In the genomic region with DNA sequence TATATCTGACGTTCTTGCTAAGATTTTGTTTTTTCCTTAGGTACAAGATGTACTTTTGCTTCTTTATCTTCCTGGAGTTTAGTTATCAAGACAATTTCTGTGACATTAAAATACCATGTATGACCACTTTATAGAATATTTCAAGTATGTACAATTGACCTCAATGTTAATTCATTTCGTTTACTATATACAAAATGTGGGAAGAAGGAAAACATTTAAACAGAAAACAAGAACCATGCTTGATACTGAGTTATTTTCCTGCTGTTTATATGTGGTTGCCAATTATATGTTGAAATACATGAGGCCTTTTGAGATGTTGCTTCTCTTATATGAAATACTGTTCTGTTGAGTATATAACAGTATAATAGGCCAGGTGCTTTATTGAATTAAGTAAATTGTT, we compare ENCODE assay signal across 1 cellular context.
TF ChIP-seq lines count a peak whose summit lies in the region.

No MANE protein-coding gene starts in this region.

TF ChIP-seq in SK-N-SH, 30 proteins besides CTCF, POLR2A, EP300 and RAD21 (continued from another document):
- TF ChIP-seq, protein P1, sequence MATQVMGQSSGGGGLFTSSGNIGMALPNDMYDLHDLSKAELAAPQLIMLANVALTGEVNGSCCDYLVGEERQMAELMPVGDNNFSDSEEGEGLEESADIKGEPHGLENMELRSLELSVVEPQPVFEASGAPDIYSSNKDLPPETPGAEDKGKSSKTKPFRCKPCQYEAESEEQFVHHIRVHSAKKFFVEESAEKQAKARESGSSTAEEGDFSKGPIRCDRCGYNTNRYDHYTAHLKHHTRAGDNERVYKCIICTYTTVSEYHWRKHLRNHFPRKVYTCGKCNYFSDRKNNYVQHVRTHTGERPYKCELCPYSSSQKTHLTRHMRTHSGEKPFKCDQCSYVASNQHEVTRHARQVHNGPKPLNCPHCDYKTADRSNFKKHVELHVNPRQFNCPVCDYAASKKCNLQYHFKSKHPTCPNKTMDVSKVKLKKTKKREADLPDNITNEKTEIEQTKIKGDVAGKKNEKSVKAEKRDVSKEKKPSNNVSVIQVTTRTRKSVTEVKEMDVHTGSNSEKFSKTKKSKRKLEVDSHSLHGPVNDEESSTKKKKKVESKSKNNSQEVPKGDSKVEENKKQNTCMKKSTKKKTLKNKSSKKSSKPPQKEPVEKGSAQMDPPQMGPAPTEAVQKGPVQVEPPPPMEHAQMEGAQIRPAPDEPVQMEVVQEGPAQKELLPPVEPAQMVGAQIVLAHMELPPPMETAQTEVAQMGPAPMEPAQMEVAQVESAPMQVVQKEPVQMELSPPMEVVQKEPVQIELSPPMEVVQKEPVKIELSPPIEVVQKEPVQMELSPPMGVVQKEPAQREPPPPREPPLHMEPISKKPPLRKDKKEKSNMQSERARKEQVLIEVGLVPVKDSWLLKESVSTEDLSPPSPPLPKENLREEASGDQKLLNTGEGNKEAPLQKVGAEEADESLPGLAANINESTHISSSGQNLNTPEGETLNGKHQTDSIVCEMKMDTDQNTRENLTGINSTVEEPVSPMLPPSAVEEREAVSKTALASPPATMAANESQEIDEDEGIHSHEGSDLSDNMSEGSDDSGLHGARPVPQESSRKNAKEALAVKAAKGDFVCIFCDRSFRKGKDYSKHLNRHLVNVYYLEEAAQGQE (IDR thresholded peaks at IDR 0.05; ENCODE audit: low read depth, low read length) = no peak
- no peak for TF ChIP-seq RXRA (IDR thresholded peaks at IDR 0.05; ENCODE audit: borderline replicate concordance, low read depth)
- TF ChIP-seq ELF1 (IDR thresholded peaks at IDR 0.05) = no peak
- TF ChIP-seq NRF1 (IDR thresholded peaks at IDR 0.05; ENCODE audit: low read depth, low read length) = no peak
- TF ChIP-seq, protein P2, sequence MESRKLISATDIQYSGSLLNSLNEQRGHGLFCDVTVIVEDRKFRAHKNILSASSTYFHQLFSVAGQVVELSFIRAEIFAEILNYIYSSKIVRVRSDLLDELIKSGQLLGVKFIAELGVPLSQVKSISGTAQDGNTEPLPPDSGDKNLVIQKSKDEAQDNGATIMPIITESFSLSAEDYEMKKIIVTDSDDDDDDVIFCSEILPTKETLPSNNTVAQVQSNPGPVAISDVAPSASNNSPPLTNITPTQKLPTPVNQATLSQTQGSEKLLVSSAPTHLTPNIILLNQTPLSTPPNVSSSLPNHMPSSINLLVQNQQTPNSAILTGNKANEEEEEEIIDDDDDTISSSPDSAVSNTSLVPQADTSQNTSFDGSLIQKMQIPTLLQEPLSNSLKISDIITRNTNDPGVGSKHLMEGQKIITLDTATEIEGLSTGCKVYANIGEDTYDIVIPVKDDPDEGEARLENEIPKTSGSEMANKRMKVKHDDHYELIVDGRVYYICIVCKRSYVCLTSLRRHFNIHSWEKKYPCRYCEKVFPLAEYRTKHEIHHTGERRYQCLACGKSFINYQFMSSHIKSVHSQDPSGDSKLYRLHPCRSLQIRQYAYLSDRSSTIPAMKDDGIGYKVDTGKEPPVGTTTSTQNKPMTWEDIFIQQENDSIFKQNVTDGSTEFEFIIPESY (IDR thresholded peaks at IDR 0.05; ENCODE audit: borderline replicate concordance, low read depth) = no peak
- TF ChIP-seq GATA2 (CRISPR knock-in tag; IDR thresholded peaks at IDR 0.05) = no peak
